Comparison of ENCODE assay signal across 8 cellular contexts in genomic region chr13:42497798-42498197, GRCh38.
A peak's percentile ranks its signal among the peaks of the same experiment; 100 is the strongest.
DNase-seq lines count a peak whose midpoint lies in the region; ATAC-seq and TF ChIP-seq lines count a peak whose summit lies in the region.

No MANE protein-coding gene starts in this region.

- H3K9me3 ChIP-seq in sigmoid colon, result no peaks in the 10 kb centered on the region

- H3K27me3 ChIP-seq in sigmoid colon, result no peaks in the 10 kb centered on the region

- H3K4me3 ChIP-seq in sigmoid colon, result no peak overlapping the region

- no peaks in the 10 kb centered on the region for H3K4me1 ChIP-seq in sigmoid colon

- no peak for TF ChIP-seq EP300 in sigmoid colon (IDR thresholded peaks at IDR 0.05)

- 59 to 78% methylated on average over 1 of the region's 1 CpG for WGBS in sigmoid colon, 2 donors

- intact Hi-C loops in sigmoid colon (cut with DNase I), result no loop called here

- TF ChIP-seq POLR2A in sigmoid colon (IDR thresholded peaks at IDR 0.05), result no peak

- H3K36me3 ChIP-seq in sigmoid colon, result no peaks in the 10 kb centered on the region

- no peak for TF ChIP-seq CTCF in sigmoid colon (IDR thresholded peaks at IDR 0.05)

- ATAC-seq in GM19023 (IDR thresholded peaks at IDR 0.05; ENCODE audit: unreplicated experiment) (peak; percentile 82), HG02759 (IDR thresholded peaks at IDR 0.05; ENCODE audit: unreplicated experiment) (peak; percentile 92)

- H3K27ac ChIP-seq in sigmoid colon, result no peak overlapping the region

- DNase-seq in RKO (ENCODE audit: low spot score), result peak; percentile 64
- peak; percentile 89 for DNase-seq in kidney tubule cell (ENCODE audit: low spot score)
- no peak for DNase-seq in sigmoid colon
- DNase-seq in NCI-H187 (lab: John Stamatoyannopoulos, UW), result no peak
- no peak for DNase-seq in DMS153 treated with DMSO at 0.1 percent for 48 hours (lab: John Stamatoyannopoulos, UW; ENCODE audit: unreplicated experiment)
- DNase-seq in ureter (ENCODE audit: low spot score), result no peak

Comparison
In these comparisons a context has a peak if more than half of its experiments do, and no peak if none do; other contexts are left out.
1. DNase-seq: peak in RKO (single experiment) and kidney tubule cell (single experiment); none in sigmoid colon (single experiment), NCI-H187 (0 of 2), DMS153 treated with DMSO at 0.1 percent for 48 hours (single experiment) and ureter (single experiment).